In the genomic region with DNA sequence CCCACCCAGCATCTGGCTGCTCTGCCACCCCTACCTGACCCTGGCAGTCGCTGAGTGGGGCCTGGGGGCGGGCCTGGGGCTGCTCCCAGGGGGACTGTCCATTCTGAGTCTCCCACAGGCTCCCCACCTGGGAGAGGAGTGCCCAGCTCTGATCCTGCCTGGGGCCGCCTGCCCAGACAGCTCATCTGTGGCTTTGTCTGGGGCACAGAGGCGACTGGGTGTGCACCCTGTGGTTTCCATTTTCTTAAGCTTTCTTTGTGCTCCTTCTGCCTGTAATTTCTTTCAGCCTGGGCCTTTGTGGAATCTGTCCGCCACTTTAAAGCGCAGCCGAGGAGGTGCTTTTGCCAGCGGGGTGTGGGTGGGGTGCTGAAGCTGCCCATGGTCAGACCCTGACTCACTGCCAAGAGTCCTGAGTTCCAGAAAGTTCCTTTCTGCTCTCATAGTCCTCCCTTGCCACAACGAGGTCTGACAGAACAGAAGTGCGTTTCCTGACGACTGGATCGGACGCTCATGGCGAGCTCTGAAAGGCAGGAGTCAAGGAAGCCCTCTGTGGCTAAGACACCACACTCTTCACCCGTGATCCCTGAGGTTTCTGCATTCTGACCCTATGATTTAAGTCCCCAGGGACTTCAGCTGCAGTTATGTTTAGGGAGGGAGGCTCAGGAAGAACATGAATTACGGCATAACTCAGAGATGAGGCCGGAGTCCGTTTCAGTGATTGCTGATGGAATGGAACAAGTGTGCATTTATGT, we compare ENCODE assay signal across 8 cellular contexts.
DNase-seq lines count a peak whose midpoint lies in the region; ATAC-seq and TF ChIP-seq lines count a peak whose summit lies in the region.

No MANE protein-coding gene starts in this region.

- no peak overlapping the region for H3K9ac ChIP-seq in IMR-90 (ENCODE audit: low read depth, low read length)

- no peak overlapping the region for H3K18ac ChIP-seq in IMR-90 (ENCODE audit: low read depth, low read length)

- no peak overlapping the region for H2BK5ac ChIP-seq in IMR-90 (ENCODE audit: low read depth, low read length, poor library complexity, severe bottlenecking)

- H2AFZ ChIP-seq in IMR-90 (replicated peaks; ENCODE audit: low read length, poor library complexity) = peak overlapping the region; percentile 26
- no peak overlapping the region for H2AFZ ChIP-seq in OCI-LY7 (ENCODE audit: low read length)

- H3K4me3 ChIP-seq in IMR-90 (ENCODE audit: insufficient read depth, low read depth, low read length) = no peak overlapping the region
- no peak overlapping the region for H3K4me3 ChIP-seq in astrocyte of the spinal cord (ENCODE audit: low read depth, low read length)
- H3K4me3 ChIP-seq in OCI-LY7 (ENCODE audit: low read depth, low read length, poor library complexity, severe bottlenecking) = no peak overlapping the region

- H3K27ac ChIP-seq in IMR-90 (ENCODE audit: insufficient read depth, low read length) (no peak overlapping the region), temporal lobe (ENCODE audit: low read depth, low read length) (peak overlapping the region; percentile 87), OCI-LY7 (ENCODE audit: low read depth, low read length, poor library complexity, severe bottlenecking) (no peak overlapping the region)

- H3K36me3 ChIP-seq in IMR-90 (ENCODE audit: control insufficient read depth, insufficient read depth, low read length) (peaks cover 32% of the 10 kb centered on the region), OCI-LY7 (ENCODE audit: insufficient read depth, low read length) (no peaks in the 10 kb centered on the region)

- H4K20me1 ChIP-seq in IMR-90 (ENCODE audit: insufficient read depth, low read length) (peaks cover 17% of the 10 kb centered on the region), OCI-LY7 (ENCODE audit: insufficient read depth, low read length) (no peaks in the 10 kb centered on the region)

- H4K8ac ChIP-seq in IMR-90 (ENCODE audit: low read depth in 2 of 2, low read length in 2 of 2) = 0 out of 4 replicates have a peak overlapping the region, but pooled peaks of 1 of the 2 experiments have one; percentile 8

- WGBS in IMR-90 (ENCODE audit: extremely low coverage in 2 of 2, insufficient read length in 1 of 2), 2 experiments = 65% methylated on average over 10 of the region's 18 CpGs; no CpG with 5 or more reads in 1 of the 2 experiments

- peak overlapping the region; percentile 1; the same call in 1 of the 2 replicates for H3K23ac ChIP-seq in IMR-90 (ENCODE audit: low read depth, low read length)

- no peaks in the 10 kb centered on the region for H3K27me3 ChIP-seq in IMR-90 (ENCODE audit: control insufficient read depth, insufficient read depth, low read length)

- H3K4me2 ChIP-seq in IMR-90 (ENCODE audit: low read depth, low read length) (no peak overlapping the region), OCI-LY7 (ENCODE audit: low read length) (no peak overlapping the region)

- H2BK15ac ChIP-seq in IMR-90 (ENCODE audit: low read depth, low read length) = no peak overlapping the region

- no peaks in the 10 kb centered on the region for H3K79me2 ChIP-seq in OCI-LY7 (ENCODE audit: insufficient read depth, low read depth, low read length)

- no peak overlapping the region for H3K56ac ChIP-seq in IMR-90 (ENCODE audit: extremely low read depth, insufficient read depth, low read length)

- in situ Hi-C loops in IMR-90 (cut with MboI; ENCODE audit: low sequenced_read_pairs) (no loop called here), astrocyte of the spinal cord (cut with HindIII; ENCODE audit: low sequenced_read_pairs) (no loop called here)

- no TSS peak for BruUV-seq in IMR-90 (replicated peaks; lab: Mats Ljungman, UMichigan)
- no TSS peak for BruUV-seq in OCI-LY7 (replicated peaks; lab: Mats Ljungman, UMichigan)

- no peaks in the 10 kb centered on the region for H3K9me2 ChIP-seq in OCI-LY7 (ENCODE audit: insufficient read depth, low read length)

- no peak for TF ChIP-seq POLR2A in IMR-90 (IDR thresholded peaks at IDR 0.05; ENCODE audit: low read depth, low read length)

- H2BK120ac ChIP-seq in IMR-90 (ENCODE audit: low read depth, low read length) = 0 out of 2 replicates have a peak overlapping the region, but pooled peaks have one; percentile 20

- H4K91ac ChIP-seq in IMR-90 (ENCODE audit: insufficient read depth, low read depth, low read length) = peak overlapping the region; percentile 12; the same call in 1 of the 2 replicates

- no peak for TF ChIP-seq CTCF in IMR-90 (conservative IDR thresholded peaks at IDR 0.05; ENCODE audit: low read depth, low read length)
- TF ChIP-seq CTCF in astrocyte of the spinal cord (IDR thresholded peaks at IDR 0.05; ENCODE audit: low read depth, low read length) = no peak
- no peak for TF ChIP-seq CTCF in OCI-LY7 (conservative IDR thresholded peaks at IDR 0.05; ENCODE audit: low read length)

- H3K14ac ChIP-seq in IMR-90 (replicated peaks; ENCODE audit: low read depth, low read length) = no peak overlapping the region; the same call in 1 of the 2 replicates

- dilution Hi-C loops in IMR-90 (cut with HindIII; ENCODE audit: low sequenced_read_pairs, unreplicated experiment) = no loop called here

- no peak overlapping the region for H4K5ac ChIP-seq in IMR-90 (ENCODE audit: low read depth, low read length)

- no peaks in the 10 kb centered on the region for H3K9me3 ChIP-seq in IMR-90 (ENCODE audit: control insufficient read depth, insufficient read depth, low read length)
- H3K9me3 ChIP-seq in OCI-LY7 (ENCODE audit: low read length) = no peaks in the 10 kb centered on the region

- H2AK5ac ChIP-seq in IMR-90 (ENCODE audit: low read depth, low read length) = peak overlapping the region; percentile 25; the same call in 1 of the 2 replicates

- H3K4me1 ChIP-seq in IMR-90 (ENCODE audit: control insufficient read depth, insufficient read depth, low read length) = peaks cover 25% of the 10 kb centered on the region
- H3K4me1 ChIP-seq in OCI-LY7 (ENCODE audit: insufficient read depth, low read length, poor library complexity, severe bottlenecking) = no peaks in the 10 kb centered on the region

- POLR2A ChIA-PET in IMR-90 (lab: Charles Lee; ENCODE audit: unreplicated experiment) = no interaction called here
- POLR2A ChIA-PET in OCI-LY7 (lab: Charles Lee) = interaction anchor here (0.7 kb wide), 1 partner anchor 26 kb away, joined by 3 read pairs; no protein-coding TSS in a partner anchor

- DNase-seq in IMR-90 (peak; percentile 68), astrocyte of the spinal cord (ENCODE audit: low read depth, low spot score) (peak; percentile 99), kidney glomerular epithelial cell (lab: John Stamatoyannopoulos, UW) (peak; percentile 76), cerebellar nuclear complex (lab: John Stamatoyannopoulos, UW) (no peak), OCI-LY7 (ENCODE audit: low spot score) (no peak), NK-92 (lab: John Stamatoyannopoulos, UW; ENCODE audit: unreplicated experiment) (no peak)
- DNase-seq in effector CD8-positive, alpha-beta T cell (lab: John Stamatoyannopoulos, UW) = no peak

- TF ChIP-seq RAD21 in IMR-90 (IDR thresholded peaks at IDR 0.05; ENCODE audit: low read length) = no peak; the same call in 1 of the 2 replicates

- H3K4ac ChIP-seq in IMR-90 (ENCODE audit: low read depth, low read length) = peak overlapping the region; percentile 9

- CTCF ChIA-PET in IMR-90 (lab: Yijun Ruan, JAX) = no interaction called here
- CTCF ChIA-PET in OCI-LY7 (lab: Charles Lee; ENCODE audit: unreplicated experiment) = no interaction called here

- H3K79me1 ChIP-seq in IMR-90 (ENCODE audit: low read depth in 1 of 2, low read length in 2 of 2) = peaks cover 8 to 53% of the 10 kb centered on the region in 2 experiments; a peak in 3 of 4 replicates

- H3K9me1 ChIP-seq in IMR-90 (ENCODE audit: insufficient read depth, low read length) = peaks cover 24% of the 10 kb centered on the region; the same call in 1 of the 2 replicates

- intact Hi-C loops in IMR-90 (cut with micrococcal nuclease) (no loop called here), OCI-LY7 (cut with micrococcal nuclease; ENCODE audit: unreplicated experiment) (no loop called here)

- ATAC-seq in IMR-90 (ENCODE audit: low read depth) = peak; percentile 48

- no peak overlapping the region for H2BK20ac ChIP-seq in IMR-90 (ENCODE audit: low read depth, low read length)

- H2AK9ac ChIP-seq in IMR-90 (replicated peaks; ENCODE audit: low read depth, low read length, poor library complexity) = peak overlapping the region; percentile 29

TF ChIP-seq in IMR-90, 13 proteins besides CTCF, POLR2A, EP300 and RAD21 (continues in another document):
- TF ChIP-seq CEBPB (IDR thresholded peaks at IDR 0.05; ENCODE audit: low read depth, low read length) (no peak), MXI1 (IDR thresholded peaks at IDR 0.05; ENCODE audit: borderline replicate concordance, low read depth, low read length) (no peak), SMC3 (IDR thresholded peaks at IDR 0.05; ENCODE audit: low read depth, low read length) (no peak), USF2 (IDR thresholded peaks at IDR 0.05; ENCODE audit: low read depth, low read length) (no peak), CHD1 (IDR thresholded peaks at IDR 0.05; ENCODE audit: low read depth, low read length) (no peak), BHLHE40 (IDR thresholded peaks at IDR 0.05; ENCODE audit: low read depth, low read length) (no peak), MAFK (IDR thresholded peaks at IDR 0.05; ENCODE audit: low read depth, low read length) (no peak), NFE2L2 (IDR thresholded peaks at IDR 0.05; ENCODE audit: low read depth, low read length) (no peak), RCOR1 (IDR thresholded peaks at IDR 0.05; ENCODE audit: insufficient replicate concordance, low read length) (no peak), MAZ (IDR thresholded peaks at IDR 0.05; ENCODE audit: borderline replicate concordance, low read depth, low read length) (no peak), RFX5 (IDR thresholded peaks at IDR 0.05; ENCODE audit: low read depth, low read length) (no peak)
- TF ChIP-seq, protein P1, sequence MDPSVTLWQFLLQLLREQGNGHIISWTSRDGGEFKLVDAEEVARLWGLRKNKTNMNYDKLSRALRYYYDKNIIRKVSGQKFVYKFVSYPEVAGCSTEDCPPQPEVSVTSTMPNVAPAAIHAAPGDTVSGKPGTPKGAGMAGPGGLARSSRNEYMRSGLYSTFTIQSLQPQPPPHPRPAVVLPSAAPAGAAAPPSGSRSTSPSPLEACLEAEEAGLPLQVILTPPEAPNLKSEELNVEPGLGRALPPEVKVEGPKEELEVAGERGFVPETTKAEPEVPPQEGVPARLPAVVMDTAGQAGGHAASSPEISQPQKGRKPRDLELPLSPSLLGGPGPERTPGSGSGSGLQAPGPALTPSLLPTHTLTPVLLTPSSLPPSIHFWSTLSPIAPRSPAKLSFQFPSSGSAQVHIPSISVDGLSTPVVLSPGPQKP (IDR thresholded peaks at IDR 0.05; ENCODE audit: borderline replicate concordance, low read depth, low read length) = no peak

Comparison
In these comparisons a context has a peak if more than half of its experiments do, and no peak if none do; other contexts are left out.
1. DNase-seq: peak in IMR-90 (single experiment), astrocyte of the spinal cord (single experiment) and kidney glomerular epithelial cell (single experiment); none in cerebellar nuclear complex (0 of 2), OCI-LY7 (single experiment), effector CD8-positive, alpha-beta T cell (single experiment) and NK-92 (single experiment).